15 cellular contexts compared by ENCODE assay signal in genomic region chr14:23610090-23610814, GRCh38. TPM values are rescaled to one million over a fixed set of nuclear protein-coding genes. Genes with fewer than 3 reads are reported as not detected.
DNase-seq lines count a peak whose midpoint lies in the region; ATAC-seq, FAIRE-seq and TF ChIP-seq lines count a peak whose summit lies in the region.
"Had no signal": no experiment of that assay in that cellular context is flagged by ENCODE, and none has a peak within 500 bp of the region (broad histone marks: within the 10 kb centered on the region; RNA-seq: fewer than 3 reads in every experiment).

No MANE protein-coding gene starts in this region.

- H3K4me3 ChIP-seq in HepG2 (replicated peaks in 1 of 3; ENCODE audit: insufficient read depth in 1 of 3, low read depth in 2 of 3, low read length in 3 of 3) (peak overlapping the region in 2 of 3 experiments; percentile 33 to 54; a peak in 4 of 6 replicates), PC-9 (no peak overlapping the region)
- H3K4me3 ChIP-seq: GM23338, right atrium auricular region, tibial artery had no signal

- H3K9me3 Mint-ChIP-seq in activated naive CD4-positive, alpha-beta T cell treated with anti-CD3 and anti-CD28 coated beads, Interleukin-2, amount 50 U/mL, for 24 hours: peaks cover 6% of the 10 kb centered on the region
- H3K9me3 Mint-ChIP-seq in activated CD8-positive, alpha-beta T cell treated with anti-CD3 and anti-CD28 coated beads for 36 hours: peaks cover 14% of the 10 kb centered on the region

- TF ChIP-seq POLR2A in HepG2 (IDR thresholded peaks at IDR 0.05; ENCODE audit: insufficient read depth in 1 of 2, low read depth in 2 of 2, low read length in 2 of 2): peak; percentile 59 to 70

- peak overlapping the region; percentile 86 for H3K4me2 ChIP-seq in HepG2 (ENCODE audit: low read depth, low read length)
- no peak overlapping the region for H3K4me2 ChIP-seq in PC-9
- H3K4me2 ChIP-seq: GM23338 had no signal

- in situ Hi-C loops in HepG2 (cut with HindIII; ENCODE audit: extremely low pct_ligation_motif_present, low pct_unique_long_range_greater_than_20kb): no loop called here

- H3K27me3 ChIP-seq in HepG2 (ENCODE audit: control insufficient read depth in 1 of 2, insufficient read depth in 2 of 2, low read length in 2 of 2) (no peaks in the 10 kb centered on the region), PC-9 (ENCODE audit: insufficient read depth, low read depth) (no peaks in the 10 kb centered on the region)
- H3K27me3 ChIP-seq: neutrophil, right atrium auricular region had no signal

- H3K36me3 Mint-ChIP-seq in activated naive CD4-positive, alpha-beta T cell treated with anti-CD3 and anti-CD28 coated beads, Interleukin-2, amount 50 U/mL, for 24 hours: peaks cover 3% of the 10 kb centered on the region
- peaks cover 5% of the 10 kb centered on the region for H3K36me3 Mint-ChIP-seq in activated CD8-positive, alpha-beta T cell treated with anti-CD3 and anti-CD28 coated beads for 36 hours (ENCODE audit: low read depth)

- POLR2A ChIA-PET in activated CD8-positive, alpha-beta T cell treated with anti-CD3 and anti-CD28 coated beads for 36 hours (lab: Charles Lee): no interaction called here
- POLR2A ChIA-PET in HepG2 (lab: Yijun Ruan, JAX) (interaction anchor here (0.8 to 14.7 kb wide), 27 partner anchors 9 to 632 kb away, joined by 3 to 1105 read pairs (median 5); partner anchors contain the start of genes ACIN1, BCL2L2, C14orf119 and DHRS2), PC-9 (lab: Charles Lee; ENCODE audit: unreplicated experiment) (interaction anchor here (0.6 kb wide), 1 partner anchor 17 kb away, joined by 3 read pairs; no protein-coding TSS in a partner anchor), GM10248 (lab: Yijun Ruan, JAX) (no interaction called here)

- H3K27me3 Mint-ChIP-seq in activated naive CD4-positive, alpha-beta T cell treated with anti-CD3 and anti-CD28 coated beads, Interleukin-2, amount 50 U/mL, for 24 hours: no peaks in the 10 kb centered on the region
- no peaks in the 10 kb centered on the region for H3K27me3 Mint-ChIP-seq in activated CD8-positive, alpha-beta T cell treated with anti-CD3 and anti-CD28 coated beads for 36 hours

- H4K20me1 ChIP-seq in HepG2 (ENCODE audit: insufficient read depth, low read length) (no peaks in the 10 kb centered on the region), PC-9 (ENCODE audit: insufficient read depth) (no peaks in the 10 kb centered on the region)

- no peak overlapping the region for H2AFZ ChIP-seq in HepG2 (ENCODE audit: low read length)
- H2AFZ ChIP-seq in PC-9: no peak overlapping the region

- 0% methylated on average over 2 of the region's 2 CpGs for WGBS in HepG2 (ENCODE audit: low lambda C conversion rate)

- CTCF ChIA-PET in activated CD8-positive, alpha-beta T cell treated with anti-CD3 and anti-CD28 coated beads for 36 hours (lab: Charles Lee): interaction anchor here (1.0 to 6.1 kb wide), 7 partner anchors 8 to 320 kb away, joined by 3 to 73 read pairs (median 3); no protein-coding TSS in a partner anchor
- CTCF ChIA-PET in HepG2 (lab: Yijun Ruan, JAX; ENCODE audit: low intra/inter-chr PET ratio, low total read pairs): interaction anchor here (1.1 to 2.4 kb wide), 2 partner anchors 21 to 23 kb away, joined by 3 to 8 read pairs; no protein-coding TSS in a partner anchor
- CTCF ChIA-PET in PC-9 (lab: Charles Lee): interaction anchor here (1.1 kb wide), 1 partner anchor 56 kb away, joined by 3 read pairs; no protein-coding TSS in a partner anchor
- CTCF ChIA-PET in GM10248 (lab: Yijun Ruan, JAX): interaction anchor here (0.9 to 11.1 kb wide), 8 partner anchors 9 to 320 kb away, joined by 3 to 119 read pairs (median 5); no protein-coding TSS in a partner anchor

- peaks cover 50% of the 10 kb centered on the region for H3K4me1 Mint-ChIP-seq in activated naive CD4-positive, alpha-beta T cell treated with anti-CD3 and anti-CD28 coated beads, Interleukin-2, amount 50 U/mL, for 24 hours
- peaks cover 50% of the 10 kb centered on the region for H3K4me1 Mint-ChIP-seq in activated CD8-positive, alpha-beta T cell treated with anti-CD3 and anti-CD28 coated beads for 36 hours (ENCODE audit: low read depth)

- H3K36me3 ChIP-seq in HepG2 (replicated peaks in 1 of 2; ENCODE audit: control insufficient read depth in 1 of 2, insufficient read depth in 2 of 2, low read length in 2 of 2) (no peaks in the 10 kb centered on the region), PC-9 (ENCODE audit: low read depth) (no peaks in the 10 kb centered on the region)
- H3K36me3 ChIP-seq: neutrophil, right atrium auricular region, tibial artery had no signal

- H3K27ac Mint-ChIP-seq in activated naive CD4-positive, alpha-beta T cell treated with anti-CD3 and anti-CD28 coated beads, Interleukin-2, amount 50 U/mL, for 24 hours: peak overlapping the region; percentile 99
- peak overlapping the region; percentile 92 for H3K27ac Mint-ChIP-seq in activated CD8-positive, alpha-beta T cell treated with anti-CD3 and anti-CD28 coated beads for 36 hours
- H3K27ac Mint-ChIP-seq: GM23338 had no signal

- TF ChIP-seq CTCF in activated CD8-positive, alpha-beta T cell treated with anti-CD3 and anti-CD28 coated beads for 36 hours (IDR thresholded peaks at IDR 0.05): no peak
- TF ChIP-seq CTCF in HepG2 (CRISPR knock-in tag; IDR thresholded peaks at IDR 0.05): no peak
- no peak for TF ChIP-seq CTCF in PC-9 (conservative IDR thresholded peaks at IDR 0.05)
- no peak for TF ChIP-seq CTCF in GM10248 (IDR thresholded peaks at IDR 0.05; ENCODE audit: control extremely low read depth, extremely low read depth, low read depth, missing control alignments)

- no peak for ATAC-seq in activated CD8-positive, alpha-beta T cell treated with anti-CD3 and anti-CD28 coated beads for 36 hours
- peak; percentile 85 for ATAC-seq in HepG2
- ATAC-seq: GM23338 had no signal

- intact Hi-C loops in activated CD8-positive, alpha-beta T cell treated with anti-CD3 and anti-CD28 coated beads for 36 hours (cut with micrococcal nuclease): no loop called here
- intact Hi-C loops in HepG2 (cut with micrococcal nuclease; ENCODE audit: unreplicated experiment): loop anchor here (1.0 to 5.0 kb wide), 3 partner anchors 8 to 482 kb away; partner anchors contain the start of gene PCK2
- intact Hi-C loops in PC-9 (cut with micrococcal nuclease; ENCODE audit: unreplicated experiment): no loop called here

- H3K27ac ChIP-seq in HepG2 (ENCODE audit: extremely low read length, insufficient read depth, low read length): peak overlapping the region; percentile 89
- H3K27ac ChIP-seq in PC-9: no peak overlapping the region
- H3K27ac ChIP-seq: neutrophil, right atrium auricular region, tibial artery had no signal

- H3K9me3 ChIP-seq in HepG2 (ENCODE audit: low read length) (no peaks in the 10 kb centered on the region), PC-9 (ENCODE audit: insufficient read depth, low read depth) (no peaks in the 10 kb centered on the region)
- H3K9me3 ChIP-seq: neutrophil, right atrium auricular region, tibial artery had no signal

- TF ChIP-seq EP300 in HepG2 (IDR thresholded peaks at IDR 0.05; ENCODE audit: low read depth in 2 of 2, low read length in 2 of 2): peak in 1 of 2 experiments; percentile 89; a peak in 2 of 4 replicates
- no peak for TF ChIP-seq EP300 in HepG2 (CRISPR knock-in tag; IDR thresholded peaks at IDR 0.05; ENCODE audit: borderline replicate concordance)

- peak overlapping the region; percentile 75 for H3K4me3 Mint-ChIP-seq in activated naive CD4-positive, alpha-beta T cell treated with anti-CD3 and anti-CD28 coated beads, Interleukin-2, amount 50 U/mL, for 24 hours
- no peak overlapping the region for H3K4me3 Mint-ChIP-seq in activated CD8-positive, alpha-beta T cell treated with anti-CD3 and anti-CD28 coated beads for 36 hours
- H3K4me3 Mint-ChIP-seq: GM23338 had no signal

- peaks cover 3% of the 10 kb centered on the region for H3F3A ChIP-seq in PC-9 (ENCODE audit: insufficient read depth, low read depth)

- peaks cover 100% of the 10 kb centered on the region for H3K4me1 ChIP-seq in HepG2 (ENCODE audit: insufficient read depth, low read length)
- H3K4me1 ChIP-seq in PC-9 (replicated peaks; ENCODE audit: insufficient read depth): peaks cover 19% of the 10 kb centered on the region
- H3K4me1 ChIP-seq: right atrium auricular region, tibial artery had no signal

- no peak for TF ChIP-seq RAD21 in HepG2 (CRISPR knock-in tag; IDR thresholded peaks at IDR 0.05)

- no peaks in the 10 kb centered on the region for H3K9me2 ChIP-seq in PC-9 (ENCODE audit: insufficient read depth)

- peak overlapping the region; percentile 54 for H3K9ac ChIP-seq in HepG2 (ENCODE audit: insufficient read depth, low read depth, low read length)

- FAIRE-seq in HepG2 (lab: Jason Lieb, UNC): peak; percentile 87
- FAIRE-seq: endometrium had no signal

- BruUV-seq in HepG2 (replicated peaks; lab: Mats Ljungman, UMichigan) (no TSS peak), PC-9 (replicated peaks; lab: Mats Ljungman, UMichigan) (no TSS peak)

- H3K79me2 ChIP-seq in HepG2 (ENCODE audit: insufficient read depth, low read length): no peaks in the 10 kb centered on the region
- no peaks in the 10 kb centered on the region for H3K79me2 ChIP-seq in PC-9 (ENCODE audit: low read depth)

- DNase-seq in activated naive CD4-positive, alpha-beta T cell (lab: John Stamatoyannopoulos, UW): no peak
- DNase-seq in activated CD8-positive, alpha-beta T cell treated with anti-CD3 and anti-CD28 coated beads for 36 hours: no peak
- DNase-seq in HepG2 (ENCODE audit: low spot score): peak; percentile 96
- no peak for DNase-seq in PC-9
- DNase-seq in T-helper 9 cell: no peak
- DNase-seq in NCI-H526 (lab: John Stamatoyannopoulos, UW): no peak
- DNase-seq in GM10248 (ENCODE audit: extremely low spot score): no peak
- DNase-seq: NCI-H2171, tibial artery had no signal

RNA-seq across cellular contexts. Expression of gene DHRS2, which starts 25.9 kb away (rescaled TPM):
- total RNA-seq in activated CD8-positive, alpha-beta T cell treated with anti-CD3 and anti-CD28 coated beads for 36 hours: 1 to 10 TPM; 3.3 to 3.5 TPM
- 2,867 and 3,021 TPM in 2 replicates for total RNA-seq in HepG2 (2016; rRNA removed; fragmentation: Illumina TruSeq; extraction: Trizol)
- 582 and 659 TPM in 2 replicates for total RNA-seq in HepG2 (2016; cell fraction: cytosol; rRNA removed; fragmentation: Illumina TruSeq; extraction: Trizol; ENCODE audit: low read depth)
- total RNA-seq in HepG2 (2016; cell fraction: insoluble cytoplasmic fraction; rRNA removed; fragmentation: Illumina TruSeq; extraction: Trizol): 2,776 and 3,102 TPM in 2 replicates
- 925 and 1,194 TPM in 2 replicates for total RNA-seq in HepG2 (2016; cell fraction: membrane; rRNA removed; fragmentation: Illumina TruSeq; extraction: Trizol)
- total RNA-seq in HepG2 (2016; cell fraction: nucleus; rRNA removed; fragmentation: Illumina TruSeq; extraction: Trizol): 2,259 and 2,462 TPM in 2 replicates
- polyA plus RNA-seq in HepG2 (2011; rRNA removed): 1,596 and 1,621 TPM in 2 replicates
- 1,194 and 1,328 TPM in 2 replicates for polyA plus RNA-seq in HepG2 (2011; cell fraction: cytosol; rRNA removed)
- 2,740 and 3,322 TPM in 2 replicates for polyA plus RNA-seq in HepG2 (2011; cell fraction: nucleus; rRNA removed)
- 740 and 1,093 TPM in 2 replicates for polyA plus RNA-seq in HepG2 (2012)
- polyA plus RNA-seq in HepG2 (2016; cell fraction: cytosol; fragmentation: Illumina TruSeq; extraction: Trizol; ENCODE audit: low read depth): 288 and 375 TPM in 2 replicates
- polyA plus RNA-seq in HepG2 (2016; cell fraction: insoluble cytoplasmic fraction; fragmentation: Illumina TruSeq; extraction: Trizol; ENCODE audit: low read depth): 2,577 and 2,685 TPM in 2 replicates
- 518 and 720 TPM in 2 replicates for polyA plus RNA-seq in HepG2 (2016; cell fraction: membrane; fragmentation: Illumina TruSeq; extraction: Trizol; ENCODE audit: low read depth)
- polyA plus RNA-seq in HepG2 (2016; cell fraction: nucleus; fragmentation: Illumina TruSeq; extraction: Trizol; ENCODE audit: insufficient read depth, low read depth): 3,957 and 4,035 TPM in 2 replicates
- 4.9 and 1,419 TPM in 2 replicates for polyA minus RNA-seq in HepG2 (2011; rRNA and poly(A)+ RNA removed; ENCODE audit: low replicate concordance)
- 390 and 391 TPM in 2 replicates for polyA minus RNA-seq in HepG2 (2011; cell fraction: cytosol; rRNA and poly(A)+ RNA removed)
- polyA minus RNA-seq in HepG2 (2011; cell fraction: nucleus; rRNA and poly(A)+ RNA removed): 1,540 and 1,882 TPM in 2 replicates
- 0.55 and 1.3 TPM in 2 replicates for total RNA-seq in PC-9 (2021)
- total RNA-seq: right atrium auricular region had no signal

RNA-seq across cellular contexts. Expression of gene JPH4, which starts 31.7 kb away (rescaled TPM):
- total RNA-seq in activated CD8-positive, alpha-beta T cell treated with anti-CD3 and anti-CD28 coated beads for 36 hours: under 1 TPM; 0.25 to 0.51 TPM
- total RNA-seq in HepG2 (2016; rRNA removed; fragmentation: Illumina TruSeq; extraction: Trizol): 0.14 and 0.22 TPM in 2 replicates
- 0.10 TPM in 1 of 2 replicates, not detected in the other for total RNA-seq in HepG2 (2016; cell fraction: cytosol; rRNA removed; fragmentation: Illumina TruSeq; extraction: Trizol; ENCODE audit: low read depth)
- total RNA-seq in HepG2 (2016; cell fraction: insoluble cytoplasmic fraction; rRNA removed; fragmentation: Illumina TruSeq; extraction: Trizol): 0.13 and 0.15 TPM in 2 replicates
- 0.10 and 0.22 TPM in 2 replicates for total RNA-seq in HepG2 (2016; cell fraction: membrane; rRNA removed; fragmentation: Illumina TruSeq; extraction: Trizol)
- total RNA-seq in HepG2 (2016; cell fraction: nucleus; rRNA removed; fragmentation: Illumina TruSeq; extraction: Trizol): 0.12 and 0.44 TPM in 2 replicates
- polyA plus RNA-seq in HepG2 (2011; rRNA removed): 0.08 and 0.16 TPM in 2 replicates
- polyA plus RNA-seq in HepG2 (2011; cell fraction: cytosol; rRNA removed): 0.15 and 0.18 TPM in 2 replicates
- 1.1 TPM in 2 replicates for polyA plus RNA-seq in HepG2 (2011; cell fraction: nucleus; rRNA removed)
- polyA plus RNA-seq in HepG2 (2012): 0.16 and 0.54 TPM in 2 replicates
- 0.05 and 0.10 TPM in 2 replicates for polyA plus RNA-seq in HepG2 (2016; cell fraction: cytosol; fragmentation: Illumina TruSeq; extraction: Trizol; ENCODE audit: low read depth)
- polyA plus RNA-seq in HepG2 (2016; cell fraction: insoluble cytoplasmic fraction; fragmentation: Illumina TruSeq; extraction: Trizol; ENCODE audit: low read depth): 0.22 and 0.33 TPM in 2 replicates
- polyA plus RNA-seq in HepG2 (2016; cell fraction: membrane; fragmentation: Illumina TruSeq; extraction: Trizol; ENCODE audit: low read depth): 0.10 and 0.17 TPM in 2 replicates
- 0.42 and 0.55 TPM in 2 replicates for polyA plus RNA-seq in HepG2 (2016; cell fraction: nucleus; fragmentation: Illumina TruSeq; extraction: Trizol; ENCODE audit: insufficient read depth, low read depth)
- 0.18 TPM in 1 of 2 replicates, not detected in the other for polyA minus RNA-seq in HepG2 (2011; rRNA and poly(A)+ RNA removed; ENCODE audit: low replicate concordance)
- 0.35 TPM in 1 of 2 replicates, not detected in the other for polyA minus RNA-seq in HepG2 (2011; cell fraction: cytosol; rRNA and poly(A)+ RNA removed)
- 0.13 and 0.25 TPM in 2 replicates for polyA minus RNA-seq in HepG2 (2011; cell fraction: nucleus; rRNA and poly(A)+ RNA removed)
- not detected in 2 replicates for total RNA-seq in PC-9 (2021)
- total RNA-seq: fibroblast of villous mesenchyme had no signal

RNA-seq across cellular contexts. Expression of gene AP1G2, which starts 42.7 kb away (rescaled TPM):
- 100 to 1,000 TPM; 146 to 155 TPM for total RNA-seq in activated CD8-positive, alpha-beta T cell treated with anti-CD3 and anti-CD28 coated beads for 36 hours
- total RNA-seq in HepG2 (2016; rRNA removed; fragmentation: Illumina TruSeq; extraction: Trizol) (39.4 and 96.9 TPM in 2 replicates), PC-9 (2021) (128 and 160 TPM in 2 replicates)
- total RNA-seq in HepG2 (2016; cell fraction: cytosol; rRNA removed; fragmentation: Illumina TruSeq; extraction: Trizol; ENCODE audit: low read depth): 27.1 and 29.2 TPM in 2 replicates
- total RNA-seq in HepG2 (2016; cell fraction: insoluble cytoplasmic fraction; rRNA removed; fragmentation: Illumina TruSeq; extraction: Trizol): 43.1 and 100 TPM in 2 replicates
- total RNA-seq in HepG2 (2016; cell fraction: membrane; rRNA removed; fragmentation: Illumina TruSeq; extraction: Trizol): 15.6 and 15.9 TPM in 2 replicates
- 143 and 149 TPM in 2 replicates for total RNA-seq in HepG2 (2016; cell fraction: nucleus; rRNA removed; fragmentation: Illumina TruSeq; extraction: Trizol)
- 611 and 685 TPM in 2 replicates for polyA plus RNA-seq in HepG2 (2011; rRNA removed)
- 118 and 170 TPM in 2 replicates for polyA plus RNA-seq in HepG2 (2011; cell fraction: cytosol; rRNA removed)
- 4,733 and 5,679 TPM in 2 replicates for polyA plus RNA-seq in HepG2 (2011; cell fraction: nucleus; rRNA removed)
- 202 and 318 TPM in 2 replicates for polyA plus RNA-seq in HepG2 (2012)
- polyA plus RNA-seq in HepG2 (2016; cell fraction: cytosol; fragmentation: Illumina TruSeq; extraction: Trizol; ENCODE audit: low read depth): 12.6 and 13.8 TPM in 2 replicates
- 49.4 and 63.1 TPM in 2 replicates for polyA plus RNA-seq in HepG2 (2016; cell fraction: insoluble cytoplasmic fraction; fragmentation: Illumina TruSeq; extraction: Trizol; ENCODE audit: low read depth)
- polyA plus RNA-seq in HepG2 (2016; cell fraction: membrane; fragmentation: Illumina TruSeq; extraction: Trizol; ENCODE audit: low read depth): 18.9 and 19.4 TPM in 2 replicates
- 559 and 594 TPM in 2 replicates for polyA plus RNA-seq in HepG2 (2016; cell fraction: nucleus; fragmentation: Illumina TruSeq; extraction: Trizol; ENCODE audit: insufficient read depth, low read depth)
- polyA minus RNA-seq in HepG2 (2011; rRNA and poly(A)+ RNA removed; ENCODE audit: low replicate concordance): 166 and 365 TPM in 2 replicates
- polyA minus RNA-seq in HepG2 (2011; cell fraction: cytosol; rRNA and poly(A)+ RNA removed): 55.5 and 58.2 TPM in 2 replicates
- polyA minus RNA-seq in HepG2 (2011; cell fraction: nucleus; rRNA and poly(A)+ RNA removed): 527 and 596 TPM in 2 replicates

RNA-seq across cellular contexts. Expression of gene THTPA, which starts 54.2 kb away (rescaled TPM):
- total RNA-seq in activated CD8-positive, alpha-beta T cell treated with anti-CD3 and anti-CD28 coated beads for 36 hours: 1 to 10 TPM; 5.1 to 7.6 TPM
- total RNA-seq in HepG2 (2016; rRNA removed; fragmentation: Illumina TruSeq; extraction: Trizol) (7.1 and 7.4 TPM in 2 replicates), PC-9 (2021) (3.4 and 4.1 TPM in 2 replicates)
- total RNA-seq in HepG2 (2016; cell fraction: cytosol; rRNA removed; fragmentation: Illumina TruSeq; extraction: Trizol; ENCODE audit: low read depth): 6.0 and 6.1 TPM in 2 replicates
- 7.7 and 8.0 TPM in 2 replicates for total RNA-seq in HepG2 (2016; cell fraction: insoluble cytoplasmic fraction; rRNA removed; fragmentation: Illumina TruSeq; extraction: Trizol)
- total RNA-seq in HepG2 (2016; cell fraction: membrane; rRNA removed; fragmentation: Illumina TruSeq; extraction: Trizol): 12.8 and 13.3 TPM in 2 replicates
- total RNA-seq in HepG2 (2016; cell fraction: nucleus; rRNA removed; fragmentation: Illumina TruSeq; extraction: Trizol): 5.8 and 5.9 TPM in 2 replicates
- polyA plus RNA-seq in HepG2 (2011; rRNA removed): 8.2 and 8.7 TPM in 2 replicates
- polyA plus RNA-seq in HepG2 (2011; cell fraction: cytosol; rRNA removed): 3.6 and 5.0 TPM in 2 replicates
- 11.3 and 17.7 TPM in 2 replicates for polyA plus RNA-seq in HepG2 (2011; cell fraction: nucleus; rRNA removed)
- polyA plus RNA-seq in HepG2 (2012): 3.9 and 4.2 TPM in 2 replicates
- 14.5 and 18.4 TPM in 2 replicates for polyA plus RNA-seq in HepG2 (2016; cell fraction: cytosol; fragmentation: Illumina TruSeq; extraction: Trizol; ENCODE audit: low read depth)
- polyA plus RNA-seq in HepG2 (2016; cell fraction: insoluble cytoplasmic fraction; fragmentation: Illumina TruSeq; extraction: Trizol; ENCODE audit: low read depth): 11.7 and 13.4 TPM in 2 replicates
- polyA plus RNA-seq in HepG2 (2016; cell fraction: membrane; fragmentation: Illumina TruSeq; extraction: Trizol; ENCODE audit: low read depth): 18.6 and 20.0 TPM in 2 replicates
- polyA plus RNA-seq in HepG2 (2016; cell fraction: nucleus; fragmentation: Illumina TruSeq; extraction: Trizol; ENCODE audit: insufficient read depth, low read depth): 11.0 and 11.3 TPM in 2 replicates
- 10.0 and 22.9 TPM in 2 replicates for polyA minus RNA-seq in HepG2 (2011; rRNA and poly(A)+ RNA removed; ENCODE audit: low replicate concordance)
- polyA minus RNA-seq in HepG2 (2011; cell fraction: cytosol; rRNA and poly(A)+ RNA removed): 2.5 and 3.6 TPM in 2 replicates
- 6.8 and 7.2 TPM in 2 replicates for polyA minus RNA-seq in HepG2 (2011; cell fraction: nucleus; rRNA and poly(A)+ RNA removed)

RNA-seq across cellular contexts. Expression of gene ZFHX2, which starts 58.7 kb away (rescaled TPM):
- 1 to 10 TPM in 1 of 2 experiments, under 1 TPM in 1; 0.78 to 1.0 TPM for total RNA-seq in activated CD8-positive, alpha-beta T cell treated with anti-CD3 and anti-CD28 coated beads for 36 hours
- total RNA-seq in HepG2 (2016; rRNA removed; fragmentation: Illumina TruSeq; extraction: Trizol) (0.44 and 0.49 TPM in 2 replicates), PC-9 (2021) (3.7 and 5.3 TPM in 2 replicates)
- total RNA-seq in HepG2 (2016; cell fraction: cytosol; rRNA removed; fragmentation: Illumina TruSeq; extraction: Trizol; ENCODE audit: low read depth): 0.81 and 0.88 TPM in 2 replicates
- 0.39 and 0.40 TPM in 2 replicates for total RNA-seq in HepG2 (2016; cell fraction: insoluble cytoplasmic fraction; rRNA removed; fragmentation: Illumina TruSeq; extraction: Trizol)
- total RNA-seq in HepG2 (2016; cell fraction: membrane; rRNA removed; fragmentation: Illumina TruSeq; extraction: Trizol): 0.49 and 0.62 TPM in 2 replicates
- 0.78 and 1.1 TPM in 2 replicates for total RNA-seq in HepG2 (2016; cell fraction: nucleus; rRNA removed; fragmentation: Illumina TruSeq; extraction: Trizol)
- polyA plus RNA-seq in HepG2 (2011; rRNA removed): 0.17 and 0.24 TPM in 2 replicates
- polyA plus RNA-seq in HepG2 (2011; cell fraction: cytosol; rRNA removed): 0.04 and 0.22 TPM in 2 replicates
- 1.2 and 1.4 TPM in 2 replicates for polyA plus RNA-seq in HepG2 (2011; cell fraction: nucleus; rRNA removed)
- polyA plus RNA-seq in HepG2 (2012): 0.92 and 0.93 TPM in 2 replicates
- polyA plus RNA-seq in HepG2 (2016; cell fraction: cytosol; fragmentation: Illumina TruSeq; extraction: Trizol; ENCODE audit: low read depth): 0.29 TPM in 2 replicates
- polyA plus RNA-seq in HepG2 (2016; cell fraction: insoluble cytoplasmic fraction; fragmentation: Illumina TruSeq; extraction: Trizol; ENCODE audit: low read depth): 0.53 and 0.73 TPM in 2 replicates
- polyA plus RNA-seq in HepG2 (2016; cell fraction: membrane; fragmentation: Illumina TruSeq; extraction: Trizol; ENCODE audit: low read depth): 0.19 and 0.22 TPM in 2 replicates
- 0.79 and 1.2 TPM in 2 replicates for polyA plus RNA-seq in HepG2 (2016; cell fraction: nucleus; fragmentation: Illumina TruSeq; extraction: Trizol; ENCODE audit: insufficient read depth, low read depth)
- 0.21 and 1.7 TPM in 2 replicates for polyA minus RNA-seq in HepG2 (2011; rRNA and poly(A)+ RNA removed; ENCODE audit: low replicate concordance)
- 0.26 and 1.6 TPM in 2 replicates for polyA minus RNA-seq in HepG2 (2011; cell fraction: cytosol; rRNA and poly(A)+ RNA removed)
- polyA minus RNA-seq in HepG2 (2011; cell fraction: nucleus; rRNA and poly(A)+ RNA removed): 1.7 and 2.2 TPM in 2 replicates

Comparison
In these comparisons a context has a peak if more than half of its experiments do, and no peak if none do; other contexts are left out.
1. RNA of gene DHRS2, which starts 25.9 kb away (total RNA-seq): 582 to 3,102 TPM in HepG2; 3.3 to 3.5 TPM in activated CD8-positive, alpha-beta T cell treated with anti-CD3 and anti-CD28 coated beads for 36 hours and 0.55 to 1.3 TPM in PC-9; every median in the first group is over 100 times any median in the second.
2. POLR2A ChIA-PET loops: an anchor here in HepG2 (0.8 to 14.7 kb wide) and PC-9 (0.6 kb wide); none called in activated CD8-positive, alpha-beta T cell treated with anti-CD3 and anti-CD28 coated beads for 36 hours and GM10248.